ENCODE assay signal across 11 cellular contexts in the genomic region with DNA sequence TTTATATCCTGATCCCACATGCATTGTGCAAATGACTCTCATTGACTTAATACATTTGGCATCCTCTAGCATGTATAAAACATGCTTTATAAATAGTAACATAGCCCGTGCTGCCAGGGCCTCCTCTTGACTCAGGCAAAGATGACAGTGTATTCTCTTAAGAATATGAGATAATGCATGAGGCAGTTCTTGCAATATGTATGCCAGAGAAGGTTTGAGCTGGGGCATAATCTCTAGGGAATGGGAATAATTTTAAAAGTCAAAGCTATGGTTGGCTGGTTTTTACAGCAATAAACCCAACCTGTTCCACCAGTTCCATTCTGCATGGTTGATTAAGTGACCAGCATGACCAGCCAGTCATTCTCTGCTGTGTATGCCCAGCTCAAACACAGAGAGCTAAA.
DNase-seq lines count a peak whose midpoint lies in the region; ATAC-seq and TF ChIP-seq lines count a peak whose summit lies in the region.
"Had no signal": no experiment of that assay in that cellular context is flagged by ENCODE, and none has a peak within 500 bp of the region (broad histone marks: within the 10 kb centered on the region; RNA-seq: fewer than 3 reads in every experiment).

No MANE protein-coding gene starts in this region.

- H3K36me3 Mint-ChIP-seq in activated T-helper 2 cell treated with anti-CD3 and anti-CD28 coated beads, Interferon-gamma antibody, Interleukin-2, Interleukin-4, amounts not matched to agents 10 μg/mL and 5 μg/mL and 100 μg/mL, durations not matched to agents 14 hours and 24 hours and 36 hours (ENCODE audit: low read depth), result no peaks in the 10 kb centered on the region

- H3K27ac Mint-ChIP-seq in activated T-helper 2 cell treated with anti-CD3 and anti-CD28 coated beads, Interferon-gamma antibody, Interleukin-2, Interleukin-4, amounts not matched to agents 10 μg/mL and 5 μg/mL and 100 μg/mL, durations not matched to agents 14 hours and 24 hours and 36 hours, result no peak overlapping the region
- H3K27ac Mint-ChIP-seq: nephron progenitor cell, T-helper 17 cell had no signal

- in situ Hi-C loops in astrocyte of the spinal cord (cut with HindIII; ENCODE audit: low sequenced_read_pairs), result no loop called here

- DNase-seq in COLO668 (lab: John Stamatoyannopoulos, UW; ENCODE audit: unreplicated experiment) (peak; percentile 39), NCI-H146 treated with DMSO at 0.1 percent for 48 hours (lab: John Stamatoyannopoulos, UW; ENCODE audit: unreplicated experiment) (peak; percentile 17), astrocyte of the spinal cord (ENCODE audit: low read depth, low spot score) (peak; percentile 83), left colon (no peak), GM19238 (ENCODE audit: insufficient read length, low spot score) (no peak), globus pallidus (ENCODE audit: low spot score) (no peak)
- no peak for DNase-seq in activated T-helper 2 cell treated with anti-CD3 and anti-CD28 coated beads, Interferon-gamma antibody, Interleukin-2, Interleukin-4, amounts not matched to agents 10 μg/mL and 5 μg/mL and 100 μg/mL, durations not matched to agents 14 hours and 24 hours and 36 hours (ENCODE audit: low spot score)
- DNase-seq in activated effector memory CD4-positive, alpha-beta T cell treated with anti-CD3 and anti-CD28 coated beads, Interleukin-2, amount 50 U/mL, for 16 hours, result no peak
- DNase-seq: foreskin melanocyte, nephron progenitor cell, T-helper 17 cell had no signal

- H3K9me3 Mint-ChIP-seq in activated T-helper 2 cell treated with anti-CD3 and anti-CD28 coated beads, Interferon-gamma antibody, Interleukin-2, Interleukin-4, amounts not matched to agents 10 μg/mL and 5 μg/mL and 100 μg/mL, durations not matched to agents 14 hours and 24 hours and 36 hours, result no peaks in the 10 kb centered on the region

- H3K27me3 Mint-ChIP-seq in activated T-helper 2 cell treated with anti-CD3 and anti-CD28 coated beads, Interferon-gamma antibody, Interleukin-2, Interleukin-4, amounts not matched to agents 10 μg/mL and 5 μg/mL and 100 μg/mL, durations not matched to agents 14 hours and 24 hours and 36 hours (ENCODE audit: low read depth), result peaks cover 21% of the 10 kb centered on the region

- no peak for TF ChIP-seq CTCF in astrocyte of the spinal cord (IDR thresholded peaks at IDR 0.05; ENCODE audit: low read depth, low read length)

- H3K4me3 ChIP-seq in astrocyte of the spinal cord (ENCODE audit: low read depth, low read length), result no peak overlapping the region

- peaks cover 4% of the 10 kb centered on the region for H3K4me1 Mint-ChIP-seq in activated T-helper 2 cell treated with anti-CD3 and anti-CD28 coated beads, Interferon-gamma antibody, Interleukin-2, Interleukin-4, amounts not matched to agents 10 μg/mL and 5 μg/mL and 100 μg/mL, durations not matched to agents 14 hours and 24 hours and 36 hours (ENCODE audit: low read depth)
- H3K4me1 Mint-ChIP-seq: T-helper 17 cell had no signal

- intact Hi-C loops in left colon (cut with DNase I, micrococcal nuclease), result no loop called here
- intact Hi-C loops in activated T-helper 2 cell treated with anti-CD3 and anti-CD28 coated beads, Interferon-gamma antibody, Interleukin-2, Interleukin-4, amounts not matched to agents 10 μg/mL and 5 μg/mL and 100 μg/mL, durations not matched to agents 14 hours and 24 hours and 36 hours (cut with micrococcal nuclease), result no loop called here

- H3K4me3 Mint-ChIP-seq in activated T-helper 2 cell treated with anti-CD3 and anti-CD28 coated beads, Interferon-gamma antibody, Interleukin-2, Interleukin-4, amounts not matched to agents 10 μg/mL and 5 μg/mL and 100 μg/mL, durations not matched to agents 14 hours and 24 hours and 36 hours (ENCODE audit: low read depth), result no peak overlapping the region
- H3K4me3 Mint-ChIP-seq: nephron progenitor cell, T-helper 17 cell had no signal

- peak; percentile 46 for ATAC-seq in left colon
- ATAC-seq: T-helper 17 cell had no signal

Comparison
In these comparisons a context has a peak if more than half of its experiments do, and no peak if none do; other contexts are left out.
1. DNase-seq: peak in COLO668 (single experiment), NCI-H146 treated with DMSO at 0.1 percent for 48 hours (single experiment) and astrocyte of the spinal cord (single experiment); none in left colon (0 of 2), activated T-helper 2 cell treated with anti-CD3 and anti-CD28 coated beads, Interferon-gamma antibody, Interleukin-2, Interleukin-4, amounts not matched to agents 10 μg/mL and 5 μg/mL and 100 μg/mL, durations not matched to agents 14 hours and 24 hours and 36 hours (single experiment), activated effector memory CD4-positive, alpha-beta T cell treated with anti-CD3 and anti-CD28 coated beads, Interleukin-2, amount 50 U/mL, for 16 hours (single experiment), GM19238 (single experiment) and globus pallidus (single experiment).